ENCODE assay signal across 16 cellular contexts in genomic region chr2:61405813-61406212, GRCh38.
"Had no signal": no experiment of that assay in that cellular context is flagged by ENCODE, and none has a peak within 500 bp of the region (broad histone marks: within the 10 kb centered on the region; RNA-seq: fewer than 3 reads in every experiment).

No MANE protein-coding gene starts in this region.

- H3K4me3 ChIP-seq: hepatocyte had no signal

- H3K4me1 ChIP-seq: parathyroid adenoma had no signal

- DNase-seq: activated B cell treated with CpG ODN at 0.5 μM for 24 hours; activated CD4-positive, alpha-beta T cell treated with anti-CD3 and anti-CD28 coated beads for 4 hours; activated CD8-positive, alpha-beta T cell treated with anti-CD3 and anti-CD28 coated beads for 36 hours; activated naive CD4-positive, alpha-beta T cell treated with Interleukin-2 at 50 U/mL for 16 hours; activated T-cell treated with anti-CD3 and anti-CD28 coated beads, Interleukin-2, amount 50 U/mL, for 1 hour; dermis blood vessel endothelial cell; effector memory CD4-positive, alpha-beta T cell; foreskin fibroblast; naive thymus-derived CD8-positive, alpha-beta T cell; SK-N-SH; stimulated activated naive B cell treated with anti-CD40 and anti-IgM and Interleukin-4, amounts not matched to agents 10 μg/mL and 1 μg/mL and 100 μg/mL, for 72 hours; T-cell; T-helper 9 cell had no signal

- H2AFZ ChIP-seq: hepatocyte, parathyroid adenoma had no signal

- H3K27me3 Mint-ChIP-seq: activated B cell treated with CpG ODN at 0.5 μM for 24 hours; activated CD8-positive, alpha-beta T cell treated with anti-CD3 and anti-CD28 coated beads for 36 hours; activated T-helper 17 cell treated with anti-CD3 and anti-CD28 coated beads, Interleukin-2, amount 50 U/mL, for 72 hours; naive thymus-derived CD8-positive, alpha-beta T cell; stimulated activated naive B cell treated with anti-CD40 and anti-IgM and Interleukin-4, amounts not matched to agents 10 μg/mL and 1 μg/mL and 100 μg/mL, for 72 hours; T-cell had no signal

- H3K9me3 Mint-ChIP-seq: activated B cell treated with CpG ODN at 0.5 μM for 24 hours; activated CD8-positive, alpha-beta T cell treated with anti-CD3 and anti-CD28 coated beads for 36 hours; activated T-helper 17 cell treated with anti-CD3 and anti-CD28 coated beads, Interleukin-2, amount 50 U/mL, for 72 hours; naive thymus-derived CD8-positive, alpha-beta T cell; stimulated activated naive B cell treated with anti-CD40 and anti-IgM and Interleukin-4, amounts not matched to agents 10 μg/mL and 1 μg/mL and 100 μg/mL, for 72 hours; T-cell had no signal

- H3K9me3 ChIP-seq: SK-N-SH had no signal

- H3K27ac Mint-ChIP-seq: activated B cell treated with CpG ODN at 0.5 μM for 24 hours; activated CD8-positive, alpha-beta T cell treated with anti-CD3 and anti-CD28 coated beads for 36 hours; activated T-helper 17 cell treated with anti-CD3 and anti-CD28 coated beads, Interleukin-2, amount 50 U/mL, for 72 hours; stimulated activated naive B cell treated with anti-CD40 and anti-IgM and Interleukin-4, amounts not matched to agents 10 μg/mL and 1 μg/mL and 100 μg/mL, for 72 hours; T-cell had no signal

- H3K4me2 ChIP-seq: hepatocyte, SK-N-SH had no signal

- H3K27me3 ChIP-seq: hepatocyte had no signal

- ATAC-seq: activated CD8-positive, alpha-beta T cell treated with anti-CD3 and anti-CD28 coated beads for 36 hours; activated T-helper 17 cell treated with anti-CD3 and anti-CD28 coated beads, Interleukin-2, amount 50 U/mL, for 72 hours; naive thymus-derived CD8-positive, alpha-beta T cell; stimulated activated naive B cell treated with anti-CD40 and anti-IgM and Interleukin-4, amounts not matched to agents 10 μg/mL and 1 μg/mL and 100 μg/mL, for 72 hours; T-cell had no signal

- H3K4me3 Mint-ChIP-seq: activated B cell treated with CpG ODN at 0.5 μM for 24 hours; activated CD8-positive, alpha-beta T cell treated with anti-CD3 and anti-CD28 coated beads for 36 hours; activated T-helper 17 cell treated with anti-CD3 and anti-CD28 coated beads, Interleukin-2, amount 50 U/mL, for 72 hours; naive thymus-derived CD8-positive, alpha-beta T cell; stimulated activated naive B cell treated with anti-CD40 and anti-IgM and Interleukin-4, amounts not matched to agents 10 μg/mL and 1 μg/mL and 100 μg/mL, for 72 hours; T-cell had no signal

- H3K9ac ChIP-seq: parathyroid adenoma, SK-N-SH had no signal

- H3K27ac ChIP-seq: hepatocyte, parathyroid adenoma had no signal
